ENCODE assay signal across 1 cellular context in the genomic region with DNA sequence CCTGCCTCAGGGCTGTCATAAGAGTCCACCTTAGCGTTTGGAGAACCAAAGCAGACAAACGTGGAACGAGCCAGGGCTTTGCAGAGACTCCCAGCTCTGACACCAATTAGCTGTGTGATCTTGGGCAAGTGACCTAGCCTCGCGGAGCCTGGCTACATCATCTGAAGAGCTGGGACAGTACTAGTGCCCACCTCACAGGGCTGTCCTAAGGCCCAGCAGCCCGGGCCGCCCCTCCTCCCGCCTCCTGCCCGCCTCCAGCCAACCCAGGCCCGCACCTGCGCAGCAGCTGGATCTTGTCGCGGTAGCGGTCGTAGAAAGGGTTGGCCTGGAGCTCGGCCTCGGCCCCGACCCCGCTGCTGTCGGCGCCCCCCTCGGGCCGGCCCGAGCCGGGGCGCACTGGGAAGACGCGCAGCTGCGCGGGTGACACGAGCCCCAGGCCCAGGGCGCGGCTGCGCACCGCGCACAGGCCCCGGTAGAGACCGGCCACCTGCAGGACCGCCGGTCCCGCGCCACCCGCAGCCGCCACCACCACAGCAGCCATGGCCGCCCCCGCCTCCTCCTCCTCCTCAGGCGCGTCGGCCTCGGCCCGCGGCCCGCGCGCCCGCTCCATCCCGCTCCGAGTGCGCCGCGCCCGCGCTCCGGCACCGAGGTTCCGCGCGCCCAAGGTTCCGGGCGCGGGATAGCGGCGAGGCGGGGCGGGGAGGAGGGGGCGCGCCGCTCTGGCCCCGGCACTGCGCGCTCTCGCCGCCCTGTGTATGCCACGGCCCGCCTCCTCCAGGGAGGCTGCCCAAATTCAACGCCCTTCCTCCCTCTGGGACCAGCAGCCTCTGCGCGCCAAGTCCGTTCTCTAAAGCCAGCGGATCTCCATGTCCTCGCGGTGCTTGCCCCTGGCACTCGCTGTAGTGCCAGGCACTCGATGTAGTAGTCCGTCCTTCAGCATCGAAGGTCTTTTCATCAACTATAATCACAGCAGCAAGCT.
TF ChIP-seq lines count a peak whose summit lies in the region.

A gene with protein sequence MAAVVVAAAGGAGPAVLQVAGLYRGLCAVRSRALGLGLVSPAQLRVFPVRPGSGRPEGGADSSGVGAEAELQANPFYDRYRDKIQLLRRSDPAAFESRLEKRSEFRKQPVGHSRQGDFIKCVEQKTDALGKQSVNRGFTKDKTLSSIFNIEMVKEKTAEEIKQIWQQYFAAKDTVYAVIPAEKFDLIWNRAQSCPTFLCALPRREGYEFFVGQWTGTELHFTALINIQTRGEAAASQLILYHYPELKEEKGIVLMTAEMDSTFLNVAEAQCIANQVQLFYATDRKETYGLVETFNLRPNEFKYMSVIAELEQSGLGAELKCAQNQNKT (minus strand): TSS at position 583 of the 979 bp plus-strand sequence. CDS start 42 bp downstream, at position 541.

TF ChIP-seq in GM23338, 12 proteins besides CTCF, POLR2A, EP300 and RAD21:
- peak; percentile 78 for TF ChIP-seq POLR2AphosphoS5 (IDR thresholded peaks at IDR 0.05; ENCODE audit: low read depth)
- TF ChIP-seq EZH2phosphoT487 (IDR thresholded peaks at IDR 0.05; ENCODE audit: unreplicated experiment): no peak
